Comparison of ENCODE assay signal across 31 cellular contexts in genomic region chr9:8611153-8611552, GRCh38.
DNase-seq lines count a peak whose midpoint lies in the region; ATAC-seq, FAIRE-seq and TF ChIP-seq lines count a peak whose summit lies in the region.
"Had no signal": no experiment of that assay in that cellular context is flagged by ENCODE, and none has a peak within 500 bp of the region (broad histone marks: within the 10 kb centered on the region; RNA-seq: fewer than 3 reads in every experiment).

No MANE protein-coding gene starts in this region.

- H3K9me3 ChIP-seq in HepG2 (ENCODE audit: low read length) (no peaks in the 10 kb centered on the region), right lobe of liver (no peaks in the 10 kb centered on the region), GM12878 (replicated peaks; ENCODE audit: control insufficient read depth, insufficient read depth, low read length) (no peaks in the 10 kb centered on the region)
- H3K9me3 ChIP-seq: A549; BE2C; BLaER1; BLaER1 treated with 17β-estradiol and CSF1 and Interleukin-3, amounts not matched to agents 10 nM and 100 nM; Caco-2 had no signal

- FAIRE-seq in HepG2 (lab: Jason Lieb, UNC): no peak
- no peak for FAIRE-seq in GM12878 (lab: Jason Lieb, UNC)
- FAIRE-seq: A204.1, A549, D721Med had no signal

- H3K4me3 ChIP-seq in HepG2 (replicated peaks in 1 of 3; ENCODE audit: insufficient read depth in 1 of 3, low read depth in 2 of 3, low read length in 3 of 3) (no peak overlapping the region), right lobe of liver (no peak overlapping the region), GM12878 (no peak overlapping the region)
- H3K4me3 ChIP-seq: A549; BLaER1; BLaER1 treated with 17β-estradiol and CSF1 and Interleukin-3, amounts not matched to agents 10 nM and 100 nM had no signal

- TF ChIP-seq POLR2A in HepG2 (IDR thresholded peaks at IDR 0.05; ENCODE audit: insufficient read depth in 1 of 2, low read depth in 2 of 2, low read length in 2 of 2) (no peak), right lobe of liver (IDR thresholded peaks at IDR 0.05) (no peak), GM12878 (IDR thresholded peaks at IDR 0.05; ENCODE audit: low read depth, low read length) (no peak)

- no peak for ATAC-seq in HepG2
- ATAC-seq in right lobe of liver: no peak
- no peak for ATAC-seq in GM12878
- ATAC-seq in GM21390 (IDR thresholded peaks at IDR 0.05; ENCODE audit: unreplicated experiment): no peak
- ATAC-seq: A549; CD8-positive, alpha-beta T cell had no signal

- CTCF ChIA-PET in HepG2 (lab: Yijun Ruan, JAX; ENCODE audit: low intra/inter-chr PET ratio, low total read pairs): no interaction called here
- CTCF ChIA-PET in GM12878 (lab: Yijun Ruan, JAX): no interaction called here

- H2AFZ ChIP-seq in HepG2 (ENCODE audit: low read length) (no peak overlapping the region), GM12878 (ENCODE audit: control insufficient read depth, low read depth, low read length) (no peak overlapping the region)

- H3K4me2 ChIP-seq in HepG2 (ENCODE audit: low read depth, low read length) (no peak overlapping the region), GM12878 (ENCODE audit: control insufficient read depth, insufficient read depth) (no peak overlapping the region)
- H3K4me2 ChIP-seq: A549; BLaER1; BLaER1 treated with 17β-estradiol and CSF1 and Interleukin-3, amounts not matched to agents 10 nM and 100 nM had no signal

- TF ChIP-seq RAD21 in HepG2 (CRISPR knock-in tag; IDR thresholded peaks at IDR 0.05) (no peak), GM12878 (IDR thresholded peaks at IDR 0.05; ENCODE audit: insufficient read depth, low read depth, low read length) (no peak)

- intact Hi-C loops in HepG2 (cut with micrococcal nuclease; ENCODE audit: unreplicated experiment): no loop called here
- intact Hi-C loops in right lobe of liver (cut with DNase I): no loop called here
- intact Hi-C loops in GM12878 (cut with micrococcal nuclease; ENCODE audit: unreplicated experiment): no loop called here

- 5% methylated on average over 3 of the region's 3 CpGs for WGBS in HepG2 (ENCODE audit: low lambda C conversion rate)
- WGBS in right lobe of liver (ENCODE audit: insufficient coverage, low coverage, low lambda C conversion rate, missing lambda C conversion rate): 66% methylated on average over 3 of the region's 3 CpGs
- 0% methylated on average over 3 of the region's 3 CpGs for WGBS in GM12878 (ENCODE audit: insufficient coverage, insufficient replicate concordance, low lambda C conversion rate, missing lambda C conversion rate)

- H3K27ac ChIP-seq in HepG2 (ENCODE audit: extremely low read length, insufficient read depth, low read length) (no peak overlapping the region), right lobe of liver (no peak overlapping the region), GM12878 (ENCODE audit: control insufficient read depth, insufficient read depth) (no peak overlapping the region)
- H3K27ac ChIP-seq: 22Rv1; A549; BLaER1; BLaER1 treated with 17β-estradiol and CSF1 and Interleukin-3, amounts not matched to agents 10 nM and 100 nM; C4-2B had no signal

- H4K20me1 ChIP-seq in HepG2 (ENCODE audit: insufficient read depth, low read length): no peaks in the 10 kb centered on the region
- H4K20me1 ChIP-seq in GM12878 (ENCODE audit: control insufficient read depth, insufficient read depth): no peaks in the 10 kb centered on the region
- H4K20me1 ChIP-seq: BLaER1; BLaER1 treated with 17β-estradiol and CSF1 and Interleukin-3, amounts not matched to agents 10 nM and 100 nM had no signal

- RAD21 ChIA-PET in GM12878 (lab: Charles Lee; ENCODE audit: unreplicated experiment): no interaction called here

- TF ChIP-seq EP300 in HepG2 (IDR thresholded peaks at IDR 0.05; ENCODE audit: low read depth in 2 of 2, low read length in 2 of 2) (no peak), HepG2 (CRISPR knock-in tag; IDR thresholded peaks at IDR 0.05; ENCODE audit: borderline replicate concordance) (no peak), GM12878 (IDR thresholded peaks at IDR 0.05; ENCODE audit: borderline replicate concordance in 1 of 2, control insufficient read depth in 1 of 2, low read depth in 2 of 2, low read length in 2 of 2) (no peak)

- in situ Hi-C loops in HepG2 (cut with HindIII; ENCODE audit: extremely low pct_ligation_motif_present, low pct_unique_long_range_greater_than_20kb): no loop called here
- in situ Hi-C loops in GM12878 (cut with MboI): no loop called here

- H3K4me1 ChIP-seq in HepG2 (ENCODE audit: insufficient read depth, low read length): no peaks in the 10 kb centered on the region
- H3K4me1 ChIP-seq in right lobe of liver: peaks cover 0 to 4% (median 0%) of the 10 kb centered on the region in 4 donors
- no peaks in the 10 kb centered on the region for H3K4me1 ChIP-seq in GM12878 (ENCODE audit: control insufficient read depth, insufficient read depth, low read length)
- H3K4me1 ChIP-seq: A549, BE2C, Caco-2 had no signal

- no peak for TF ChIP-seq CTCF in HepG2 (CRISPR knock-in tag; IDR thresholded peaks at IDR 0.05)
- TF ChIP-seq CTCF in right lobe of liver (IDR thresholded peaks at IDR 0.05): no peak
- no peak for TF ChIP-seq CTCF in GM12878 (IDR thresholded peaks at IDR 0.05 in 2 of 3, conservative IDR thresholded peaks at IDR 0.05 in 1 of 3; ENCODE audit: control insufficient read depth in 2 of 3, extremely low read depth in 1 of 3, insufficient read depth in 1 of 3, low read depth in 3 of 3, low read length in 3 of 3)

- POLR2A ChIA-PET in HepG2 (lab: Yijun Ruan, JAX) (no interaction called here), GM12878 (lab: Charles Lee) (no interaction called here)

- SMC1A ChIA-PET in GM12878 (lab: Charles Lee; ENCODE audit: uncharacterized antibody, unreplicated experiment): interaction anchor here (0.9 kb wide), 1 partner anchor 8 kb away, joined by 3 read pairs; no protein-coding TSS in a partner anchor

- H3K79me2 ChIP-seq in HepG2 (ENCODE audit: insufficient read depth, low read length): no peaks in the 10 kb centered on the region
- H3K79me2 ChIP-seq in GM12878 (ENCODE audit: control insufficient read depth, insufficient read depth, low read length): no peaks in the 10 kb centered on the region

- no peaks in the 10 kb centered on the region for H3K27me3 ChIP-seq in HepG2 (ENCODE audit: control insufficient read depth in 1 of 2, insufficient read depth in 2 of 2, low read length in 2 of 2)
- H3K27me3 ChIP-seq in right lobe of liver: no peaks in the 10 kb centered on the region
- H3K27me3 ChIP-seq in GM12878 (replicated peaks in 1 of 2; ENCODE audit: control insufficient read depth in 2 of 2, insufficient read depth in 2 of 2, low read length in 1 of 2): no peaks in the 10 kb centered on the region
- H3K27me3 ChIP-seq: BE2C; BLaER1; BLaER1 treated with 17β-estradiol and CSF1 and Interleukin-3, amounts not matched to agents 10 nM and 100 nM had no signal

- H3K36me3 ChIP-seq in HepG2 (replicated peaks in 1 of 2; ENCODE audit: control insufficient read depth in 1 of 2, insufficient read depth in 2 of 2, low read length in 2 of 2): no peaks in the 10 kb centered on the region
- H3K36me3 ChIP-seq in right lobe of liver: no peaks in the 10 kb centered on the region
- H3K36me3 ChIP-seq in GM12878 (ENCODE audit: control insufficient read depth in 2 of 2, insufficient read depth in 2 of 2, low read length in 1 of 2): no peaks in the 10 kb centered on the region
- H3K36me3 ChIP-seq: BE2C; BLaER1; BLaER1 treated with 17β-estradiol and CSF1 and Interleukin-3, amounts not matched to agents 10 nM and 100 nM had no signal

- H3K9ac ChIP-seq in HepG2 (ENCODE audit: insufficient read depth, low read depth, low read length) (no peak overlapping the region), GM12878 (ENCODE audit: control insufficient read depth, insufficient read depth, low read length) (no peak overlapping the region)
- H3K9ac ChIP-seq: BLaER1; BLaER1 treated with 17β-estradiol and CSF1 and Interleukin-3, amounts not matched to agents 10 nM and 100 nM had no signal

- DNase-seq in HepG2 (ENCODE audit: low spot score) (no peak), right lobe of liver (no peak), GM12878 (ENCODE audit: low read depth, low spot score) (no peak)
- DNase-seq: 8988T; ACHN; AML-193; BE2C; C1 segment of cervical spinal cord; Caco-2; Calu3; CD4-positive, alpha-beta memory T cell; CD4-positive, alpha-beta T cell; CD4-positive, CD25-positive, alpha-beta regulatory T cell; CD8-positive, alpha-beta memory T cell; CD8-positive, alpha-beta T cell; COR-L47; DMS 273 treated with DMSO at 0.1 percent for 48 hours; DMS153; DMS53; DMS79; DMS79 treated with DMSO at 0.1 percent for 48 hours; DND-41; EL had no signal

- no TSS peak for BruUV-seq in HepG2 (replicated peaks; lab: Mats Ljungman, UMichigan)
- BruUV-seq in GM12878 (replicated peaks; lab: Mats Ljungman, UMichigan): no TSS peak

TF ChIP-seq in HepG2, 621 proteins besides CTCF, POLR2A, EP300 and RAD21 (continues in another document):
- TF ChIP-seq HMG20A (CRISPR knock-in tag; IDR thresholded peaks at IDR 0.05; ENCODE audit: borderline replicate concordance) (no peak), ZNF562 (CRISPR knock-in tag; IDR thresholded peaks at IDR 0.05; ENCODE audit: borderline replicate concordance) (no peak), CREB1 (IDR thresholded peaks at IDR 0.05) (peak; percentile 97), CREB1 (CRISPR knock-in tag; IDR thresholded peaks at IDR 0.05) (no peak), SALL1 (CRISPR knock-in tag; IDR thresholded peaks at IDR 0.05) (no peak), ATF7 (IDR thresholded peaks at IDR 0.05) (peak; percentile 98), ATF7 (CRISPR knock-in tag; IDR thresholded peaks at IDR 0.05) (no peak), ZNF615 (CRISPR knock-in tag; IDR thresholded peaks at IDR 0.05; ENCODE audit: borderline replicate concordance) (no peak), SRY (CRISPR knock-in tag; IDR thresholded peaks at IDR 0.05) (no peak), MED13 (CRISPR knock-in tag; IDR thresholded peaks at IDR 0.05) (no peak), POLR2AphosphoS5 (IDR thresholded peaks at IDR 0.05; ENCODE audit: low read depth, low read length) (no peak)

TF ChIP-seq in GM12878, 131 proteins besides CTCF, POLR2A, EP300 and RAD21:
- TF ChIP-seq SUPT20H (IDR thresholded peaks at IDR 0.05; ENCODE audit: borderline replicate concordance, control insufficient read depth, low read depth, low read length) (no peak), ATF7 (IDR thresholded peaks at IDR 0.05; ENCODE audit: low read depth) (peak; percentile 44; the same call in 1 of the 2 replicates), RELA (IDR thresholded peaks at IDR 0.05; ENCODE audit: borderline replicate concordance, partially characterized antibody) (no peak)
